ENCODE assay signal across 11 cellular contexts in the genomic region with DNA sequence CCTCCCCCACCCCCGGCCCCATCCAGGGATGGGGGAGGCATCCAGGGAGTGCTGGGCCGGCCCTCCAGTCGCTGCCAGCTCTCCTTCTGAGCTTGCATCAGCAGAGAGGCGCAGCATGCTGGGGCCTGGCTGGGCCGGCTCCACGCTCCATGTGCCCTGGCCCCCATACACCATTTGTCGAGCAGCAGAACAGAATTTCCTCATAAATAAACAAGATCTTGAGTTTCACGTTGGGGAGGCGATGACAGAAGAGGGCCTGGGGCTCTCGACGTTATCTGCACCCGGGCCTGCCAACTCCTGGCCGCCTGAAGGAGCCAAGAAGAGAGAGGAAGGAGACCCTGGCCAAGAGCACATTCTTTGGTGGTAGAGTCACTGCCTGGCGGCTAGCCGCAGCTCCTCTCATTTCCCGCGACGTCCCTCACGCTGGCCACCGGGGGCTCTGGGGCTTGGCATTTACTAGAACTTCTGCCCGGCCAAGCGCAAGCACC.
DNase-seq lines count a peak whose midpoint lies in the region; ATAC-seq and TF ChIP-seq lines count a peak whose summit lies in the region.
"Had no signal": no experiment of that assay in that cellular context is flagged by ENCODE, and none has a peak within 500 bp of the region (broad histone marks: within the 10 kb centered on the region; RNA-seq: fewer than 3 reads in every experiment).

No MANE protein-coding gene starts in this region.

- DNase-seq in HT1080 (ENCODE audit: low read depth) (peak; percentile 93), cardiac fibroblast (ENCODE audit: low read depth in 2 of 2) (peak; percentile 66 to 97), iPS-NIHi11 (ENCODE audit: low spot score) (peak; percentile 69), stromal cell of bone marrow (ENCODE audit: low read depth) (peak; percentile 14), putamen (ENCODE audit: low spot score) (no peak)
- DNase-seq in activated CD4-positive, alpha-beta T cell treated with anti-CD3 and anti-CD28 coated beads for 48 hours = no peak
- DNase-seq: activated CD4-positive, alpha-beta T cell treated with anti-CD3 and anti-CD28 coated beads for 4 hours had no signal

- ATAC-seq in GM19452 (IDR thresholded peaks at IDR 0.05; ENCODE audit: unreplicated experiment) (no peak), GM18520 (IDR thresholded peaks at IDR 0.05; ENCODE audit: unreplicated experiment) (no peak)

- no peak for TF ChIP-seq CTCF in cardiac fibroblast (IDR thresholded peaks at IDR 0.05; ENCODE audit: low read depth, low read length)

- H3K4me3 ChIP-seq in cardiac fibroblast (replicated peaks in 1 of 2; ENCODE audit: low read depth in 2 of 2, low read length in 2 of 2) = no peak overlapping the region
- H3K4me3 ChIP-seq: adrenal gland, right lobe of liver had no signal

Comparison
In these comparisons a context has a peak if more than half of its experiments do, and no peak if none do; other contexts are left out.
1. DNase-seq: peak in HT1080 (single experiment), cardiac fibroblast (2 of 2), iPS-NIHi11 (single experiment) and stromal cell of bone marrow (single experiment); none in activated CD4-positive, alpha-beta T cell treated with anti-CD3 and anti-CD28 coated beads for 48 hours (single experiment) and putamen (single experiment).